Comparison of ENCODE assay signal across 13 cellular contexts in the genomic region with DNA sequence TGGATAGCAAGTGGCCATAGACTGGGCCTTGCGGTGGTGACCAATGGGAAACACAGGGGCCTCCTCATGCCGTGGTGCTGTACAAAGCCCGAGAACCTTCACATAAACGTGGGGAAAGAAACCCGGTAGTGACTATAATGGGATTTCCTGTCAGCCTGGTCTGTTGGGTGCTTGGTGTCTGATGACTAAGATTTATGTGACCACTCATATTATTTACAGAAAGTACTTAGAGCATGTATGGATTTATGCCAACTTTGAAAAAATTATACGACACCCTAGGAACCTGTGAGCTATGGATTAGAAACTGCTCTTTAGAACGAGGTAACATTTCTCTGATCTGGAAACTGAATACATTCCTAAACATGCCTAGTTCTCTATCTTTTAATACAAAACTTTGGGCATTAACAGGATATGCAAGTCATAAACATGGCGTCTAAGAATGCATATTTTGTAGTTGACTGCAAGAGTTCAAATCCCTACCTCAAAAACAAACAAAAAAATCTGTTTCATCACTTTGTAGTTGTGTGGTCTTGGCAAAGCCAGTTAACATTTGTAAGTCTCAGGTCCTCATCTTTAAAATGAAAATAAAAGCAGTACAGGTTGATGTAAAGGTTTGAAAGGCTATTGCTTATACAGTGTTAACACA.
DNase-seq lines count a peak whose midpoint lies in the region; ATAC-seq and TF ChIP-seq lines count a peak whose summit lies in the region.
"Had no signal": no experiment of that assay in that cellular context is flagged by ENCODE, and none has a peak within 500 bp of the region (broad histone marks: within the 10 kb centered on the region; RNA-seq: fewer than 3 reads in every experiment).

No MANE protein-coding gene starts in this region.

- POLR2A ChIA-PET in activated CD8-positive, alpha-beta T cell treated with anti-CD3 and anti-CD28 coated beads for 36 hours (lab: Charles Lee): no interaction called here

- no peaks in the 10 kb centered on the region for H3K36me3 Mint-ChIP-seq in stimulated activated memory B cell treated with anti-CD40 and anti-IgM and Interleukin-4, amounts not matched to agents 10 μg/mL and 1 μg/mL and 100 μg/mL, for 72 hours
- no peaks in the 10 kb centered on the region for H3K36me3 Mint-ChIP-seq in activated CD8-positive, alpha-beta T cell treated with anti-CD3 and anti-CD28 coated beads for 36 hours (ENCODE audit: low read depth)

- ATAC-seq in SK-N-SH treated with all-trans-retinoic acid at 6 μM for 48 hours: no peak
- ATAC-seq in stimulated activated memory B cell treated with anti-CD40 and anti-IgM and Interleukin-4, amounts not matched to agents 10 μg/mL and 1 μg/mL and 100 μg/mL, for 72 hours: no peak
- no peak for ATAC-seq in activated CD8-positive, alpha-beta T cell treated with anti-CD3 and anti-CD28 coated beads for 36 hours

- no peaks in the 10 kb centered on the region for H3K27me3 Mint-ChIP-seq in stimulated activated memory B cell treated with anti-CD40 and anti-IgM and Interleukin-4, amounts not matched to agents 10 μg/mL and 1 μg/mL and 100 μg/mL, for 72 hours
- no peaks in the 10 kb centered on the region for H3K27me3 Mint-ChIP-seq in activated CD8-positive, alpha-beta T cell treated with anti-CD3 and anti-CD28 coated beads for 36 hours

- no peak overlapping the region for H3K27ac Mint-ChIP-seq in stimulated activated memory B cell treated with anti-CD40 and anti-IgM and Interleukin-4, amounts not matched to agents 10 μg/mL and 1 μg/mL and 100 μg/mL, for 72 hours
- H3K27ac Mint-ChIP-seq in activated CD8-positive, alpha-beta T cell treated with anti-CD3 and anti-CD28 coated beads for 36 hours: no peak overlapping the region

- DNase-seq in DMS53 (lab: John Stamatoyannopoulos, UW): peak; percentile 94
- DNase-seq in HT-29 (ENCODE audit: low spot score): peak; percentile 66
- peak; percentile 55 for DNase-seq in NOMO-1 treated with DMSO at 0.1 percent for 48 hours (lab: John Stamatoyannopoulos, UW; ENCODE audit: unreplicated experiment)
- DNase-seq in fibroblast of mammary gland (ENCODE audit: low read depth): peak; percentile 8
- no peak for DNase-seq in activated CD4-positive, alpha-beta T cell treated with anti-CD3 and anti-CD28 coated beads for 48 hours
- DNase-seq in activated CD8-positive, alpha-beta T cell treated with anti-CD3 and anti-CD28 coated beads for 36 hours: no peak
- DNase-seq: activated CD4-positive, alpha-beta T cell treated with anti-CD3 and anti-CD28 coated beads, Interleukin-2, amount 50 U/mL, for 4 hours; activated effector memory CD4-positive, alpha-beta T cell treated with anti-CD3 and anti-CD28 coated beads, Interleukin-2, amount 50 U/mL, for 16 hours; EL; T-helper 1 cell; uterus had no signal

- no peaks in the 10 kb centered on the region for H3K9me3 Mint-ChIP-seq in stimulated activated memory B cell treated with anti-CD40 and anti-IgM and Interleukin-4, amounts not matched to agents 10 μg/mL and 1 μg/mL and 100 μg/mL, for 72 hours
- H3K9me3 Mint-ChIP-seq in activated CD8-positive, alpha-beta T cell treated with anti-CD3 and anti-CD28 coated beads for 36 hours: no peaks in the 10 kb centered on the region

- intact Hi-C loops in activated CD8-positive, alpha-beta T cell treated with anti-CD3 and anti-CD28 coated beads for 36 hours (cut with micrococcal nuclease): no loop called here

- H3K4me3 Mint-ChIP-seq in stimulated activated memory B cell treated with anti-CD40 and anti-IgM and Interleukin-4, amounts not matched to agents 10 μg/mL and 1 μg/mL and 100 μg/mL, for 72 hours: no peak overlapping the region
- H3K4me3 Mint-ChIP-seq in activated CD8-positive, alpha-beta T cell treated with anti-CD3 and anti-CD28 coated beads for 36 hours: no peak overlapping the region

- no peak overlapping the region for H3K4me3 ChIP-seq in fibroblast of mammary gland (ENCODE audit: control insufficient read depth, low read depth, low read length)
- H3K4me3 ChIP-seq: uterus had no signal

- no peaks in the 10 kb centered on the region for H3K4me1 Mint-ChIP-seq in stimulated activated memory B cell treated with anti-CD40 and anti-IgM and Interleukin-4, amounts not matched to agents 10 μg/mL and 1 μg/mL and 100 μg/mL, for 72 hours
- H3K4me1 Mint-ChIP-seq in activated CD8-positive, alpha-beta T cell treated with anti-CD3 and anti-CD28 coated beads for 36 hours (ENCODE audit: low read depth): no peaks in the 10 kb centered on the region

- TF ChIP-seq CTCF in fibroblast of mammary gland (conservative IDR thresholded peaks at IDR 0.05; ENCODE audit: control insufficient read depth, insufficient read depth, low read depth, low read length): no peak
- TF ChIP-seq CTCF in activated CD8-positive, alpha-beta T cell treated with anti-CD3 and anti-CD28 coated beads for 36 hours (IDR thresholded peaks at IDR 0.05): no peak

- CTCF ChIA-PET in activated CD8-positive, alpha-beta T cell treated with anti-CD3 and anti-CD28 coated beads for 36 hours (lab: Charles Lee): no interaction called here

TF ChIP-seq in SK-N-SH treated with all-trans-retinoic acid at 6 μM for 48 hours, 23 proteins besides CTCF, POLR2A, EP300 and RAD21:
- TF ChIP-seq GLIS3 (CRISPR knock-in tag; IDR thresholded peaks at IDR 0.05): no peak
- TF ChIP-seq ZC3H10 (CRISPR knock-in tag; IDR thresholded peaks at IDR 0.05): no peak
- no peak for TF ChIP-seq TCF4 (CRISPR knock-in tag; IDR thresholded peaks at IDR 0.05; ENCODE audit: borderline replicate concordance)
- no peak for TF ChIP-seq ISL1 (CRISPR knock-in tag; IDR thresholded peaks at IDR 0.05)
- TF ChIP-seq ESRRG (CRISPR knock-in tag; IDR thresholded peaks at IDR 0.05): no peak
- no peak for TF ChIP-seq ARNTL (CRISPR knock-in tag; IDR thresholded peaks at IDR 0.05; ENCODE audit: borderline replicate concordance, low read depth)
- TF ChIP-seq, protein P1, sequence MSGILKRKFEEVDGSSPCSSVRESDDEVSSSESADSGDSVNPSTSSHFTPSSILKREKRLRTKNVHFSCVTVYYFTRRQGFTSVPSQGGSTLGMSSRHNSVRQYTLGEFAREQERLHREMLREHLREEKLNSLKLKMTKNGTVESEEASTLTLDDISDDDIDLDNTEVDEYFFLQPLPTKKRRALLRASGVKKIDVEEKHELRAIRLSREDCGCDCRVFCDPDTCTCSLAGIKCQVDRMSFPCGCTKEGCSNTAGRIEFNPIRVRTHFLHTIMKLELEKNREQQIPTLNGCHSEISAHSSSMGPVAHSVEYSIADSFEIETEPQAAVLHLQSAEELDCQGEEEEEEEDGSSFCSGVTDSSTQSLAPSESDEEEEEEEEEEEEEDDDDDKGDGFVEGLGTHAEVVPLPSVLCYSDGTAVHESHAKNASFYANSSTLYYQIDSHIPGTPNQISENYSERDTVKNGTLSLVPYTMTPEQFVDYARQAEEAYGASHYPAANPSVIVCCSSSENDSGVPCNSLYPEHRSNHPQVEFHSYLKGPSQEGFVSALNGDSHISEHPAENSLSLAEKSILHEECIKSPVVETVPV (CRISPR knock-in tag; IDR thresholded peaks at IDR 0.05): no peak

Comparison
In these comparisons a context has a peak if more than half of its experiments do, and no peak if none do; other contexts are left out.
1. DNase-seq: peak in DMS53 (single experiment), HT-29 (single experiment), NOMO-1 treated with DMSO at 0.1 percent for 48 hours (single experiment) and fibroblast of mammary gland (single experiment); none in activated CD4-positive, alpha-beta T cell treated with anti-CD3 and anti-CD28 coated beads for 48 hours (single experiment) and activated CD8-positive, alpha-beta T cell treated with anti-CD3 and anti-CD28 coated beads for 36 hours (single experiment).